ENCODE assay signal across 19 cellular contexts in genomic region chr5:140391312-140391711, GRCh38. TPM values are rescaled to one million over a fixed set of nuclear protein-coding genes. Genes with fewer than 3 reads are reported as not detected.
DNase-seq lines count a peak whose midpoint lies in the region; ATAC-seq and TF ChIP-seq lines count a peak whose summit lies in the region.
"Had no signal": no experiment of that assay in that cellular context is flagged by ENCODE, and none has a peak within 500 bp of the region (broad histone marks: within the 10 kb centered on the region; RNA-seq: fewer than 3 reads in every experiment).

No MANE protein-coding gene starts in this region.

- no peak overlapping the region for H3K56ac ChIP-seq in IMR-90 (ENCODE audit: extremely low read depth, insufficient read depth, low read length)

- no peak overlapping the region for H3K4ac ChIP-seq in IMR-90 (ENCODE audit: low read depth, low read length)

- H2BK5ac ChIP-seq in IMR-90 (ENCODE audit: low read depth, low read length, poor library complexity, severe bottlenecking) = no peak overlapping the region

- H3K9me3 ChIP-seq in IMR-90 (ENCODE audit: control insufficient read depth, insufficient read depth, low read length) (no peaks in the 10 kb centered on the region), left lung (no peaks in the 10 kb centered on the region)

- no peak for TF ChIP-seq CTCF in AG09309 (IDR thresholded peaks at IDR 0.05; ENCODE audit: control insufficient read depth, insufficient read depth, low read depth, low read length, missing control alignments)
- TF ChIP-seq CTCF in IMR-90 (conservative IDR thresholded peaks at IDR 0.05; ENCODE audit: low read depth, low read length) = no peak
- no peak for TF ChIP-seq CTCF in cardiac fibroblast (IDR thresholded peaks at IDR 0.05; ENCODE audit: low read depth, low read length)
- no peak for TF ChIP-seq CTCF in left lung (IDR thresholded peaks at IDR 0.05)

- H3K4me3 ChIP-seq in AG09309 (ENCODE audit: control insufficient read depth, low read depth, low read length) (no peak overlapping the region), IMR-90 (ENCODE audit: insufficient read depth, low read depth, low read length) (no peak overlapping the region), cardiac fibroblast (replicated peaks in 1 of 2; ENCODE audit: low read depth in 2 of 2, low read length in 2 of 2) (no peak overlapping the region), left lung (no peak overlapping the region)

- H2BK15ac ChIP-seq in IMR-90 (ENCODE audit: low read depth, low read length) = no peak overlapping the region

- H3K36me3 ChIP-seq in IMR-90 (ENCODE audit: control insufficient read depth, insufficient read depth, low read length) (no peaks in the 10 kb centered on the region), left lung (peaks cover 0 to 7% of the 10 kb centered on the region in 2 donors)
- H3K36me3 ChIP-seq: brain microvascular endothelial cell had no signal

- H3K27me3 ChIP-seq in IMR-90 (ENCODE audit: control insufficient read depth, insufficient read depth, low read length) = no peaks in the 10 kb centered on the region
- H3K27me3 ChIP-seq in left lung = no peaks in the 10 kb centered on the region
- H3K27me3 ChIP-seq: brain microvascular endothelial cell, foreskin keratinocyte had no signal

- H2AFZ ChIP-seq in IMR-90 (replicated peaks; ENCODE audit: low read length, poor library complexity) = no peak overlapping the region

- WGBS in IMR-90 (ENCODE audit: extremely low coverage in 2 of 2, insufficient read length in 1 of 2), 2 experiments = no CpG with 5 or more reads among the region's 1 CpG

- no peak overlapping the region for H3K14ac ChIP-seq in IMR-90 (replicated peaks; ENCODE audit: low read depth, low read length)

- no peak overlapping the region for H2AK5ac ChIP-seq in IMR-90 (ENCODE audit: low read depth, low read length)

- no peak overlapping the region for H4K8ac ChIP-seq in IMR-90 (ENCODE audit: low read depth in 2 of 2, low read length in 2 of 2)

- H4K20me1 ChIP-seq in IMR-90 (ENCODE audit: insufficient read depth, low read length) = no peaks in the 10 kb centered on the region

- H3K4me2 ChIP-seq in IMR-90 (ENCODE audit: low read depth, low read length) = no peak overlapping the region
- H3K4me2 ChIP-seq: KMS-11 had no signal

- no peak overlapping the region for H2BK20ac ChIP-seq in IMR-90 (ENCODE audit: low read depth, low read length)

- POLR2A ChIA-PET in IMR-90 (lab: Charles Lee; ENCODE audit: unreplicated experiment) = no interaction called here

- CTCF ChIA-PET in IMR-90 (lab: Yijun Ruan, JAX) = no interaction called here

- ATAC-seq in IMR-90 (ENCODE audit: low read depth) = no peak; the same call in 1 of the 2 replicates
- peak; percentile 74 for ATAC-seq in left lung
- ATAC-seq: foreskin keratinocyte, sciatic nerve had no signal

- no peak overlapping the region for H3K23ac ChIP-seq in IMR-90 (ENCODE audit: low read depth, low read length)

- no peaks in the 10 kb centered on the region for H3K79me1 ChIP-seq in IMR-90 (ENCODE audit: low read depth in 1 of 2, low read length in 2 of 2)

- no peak for TF ChIP-seq POLR2A in IMR-90 (IDR thresholded peaks at IDR 0.05; ENCODE audit: low read depth, low read length)

- no peak overlapping the region for H2BK120ac ChIP-seq in IMR-90 (ENCODE audit: low read depth, low read length)

- H4K5ac ChIP-seq in IMR-90 (ENCODE audit: low read depth, low read length) = no peak overlapping the region

- H3K9me1 ChIP-seq in IMR-90 (ENCODE audit: insufficient read depth, low read length) = no peaks in the 10 kb centered on the region

- H3K4me1 ChIP-seq in IMR-90 (ENCODE audit: control insufficient read depth, insufficient read depth, low read length) = no peaks in the 10 kb centered on the region
- H3K4me1 ChIP-seq in left lung = no peaks in the 10 kb centered on the region
- H3K4me1 ChIP-seq: foreskin keratinocyte had no signal

- dilution Hi-C loops in IMR-90 (cut with HindIII; ENCODE audit: low sequenced_read_pairs, unreplicated experiment) = no loop called here

- H4K91ac ChIP-seq in IMR-90 (ENCODE audit: insufficient read depth, low read depth, low read length) = no peak overlapping the region

- H3K27ac ChIP-seq in IMR-90 (ENCODE audit: insufficient read depth, low read length) (no peak overlapping the region), left lung (peak overlapping the region in 1 of 2 donors; percentile 56)
- H3K27ac ChIP-seq: brain microvascular endothelial cell, foreskin keratinocyte, KMS-11, RWPE1 had no signal

- intact Hi-C loops in IMR-90 (cut with micrococcal nuclease) (no loop called here), left lung (cut with DNase I) (no loop called here)

- no peak overlapping the region for H3K18ac ChIP-seq in IMR-90 (ENCODE audit: low read depth, low read length)

- H2AK9ac ChIP-seq in IMR-90 (replicated peaks; ENCODE audit: low read depth, low read length, poor library complexity) = no peak overlapping the region

- H3K9ac ChIP-seq in IMR-90 (ENCODE audit: low read depth, low read length) = no peak overlapping the region
- H3K9ac ChIP-seq: KMS-11 had no signal

- BruUV-seq in IMR-90 (replicated peaks; lab: Mats Ljungman, UMichigan) = no TSS peak

- in situ Hi-C loops in IMR-90 (cut with MboI; ENCODE audit: low sequenced_read_pairs) = no loop called here

- TF ChIP-seq RAD21 in IMR-90 (IDR thresholded peaks at IDR 0.05; ENCODE audit: low read length) = no peak

- DNase-seq in AG09309 (ENCODE audit: low read depth) (peak; percentile 29), IMR-90 (no peak), cardiac fibroblast (ENCODE audit: low read depth in 2 of 2) (peak; percentile 52 to 54), left lung (no peak), glomerular visceral epithelial cell (ENCODE audit: extremely low spot score) (no peak), GM19238 (ENCODE audit: insufficient read length, low spot score) (no peak)
- no peak for DNase-seq in central memory CD4-positive, alpha-beta T cell
- DNase-seq in activated CD4-positive, alpha-beta T cell treated with anti-CD3 and anti-CD28 coated beads, Interleukin-2, amount 50 U/mL, for 4 hours = no peak
- DNase-seq: activated CD4-positive, alpha-beta T cell treated with anti-CD3 and anti-CD28 coated beads, Interleukin-2, amount 50 U/mL, for 48 hours; activated T-cell treated with anti-CD3 and anti-CD28 coated beads, Interleukin-2, amount 50 U/mL, for 1 hour; brain microvascular endothelial cell; effector CD4-positive, alpha-beta T cell; GF-D8; NCI-H1417 treated with DMSO at 0.1 percent for 48 hours; substantia nigra had no signal

TF ChIP-seq in IMR-90, 13 proteins besides CTCF, POLR2A, EP300 and RAD21:
- peak; percentile 29; the same call in 1 of the 2 replicates for TF ChIP-seq CEBPB (IDR thresholded peaks at IDR 0.05; ENCODE audit: low read depth, low read length)
- no peak for TF ChIP-seq MXI1 (IDR thresholded peaks at IDR 0.05; ENCODE audit: borderline replicate concordance, low read depth, low read length)

RNA-seq across cellular contexts. Expression of gene ANKHD1, which starts 10.3 kb away (rescaled TPM):
- total RNA-seq in IMR-90 (2012; rRNA removed) (36.7 and 46.4 TPM in 2 replicates), left lung (100 to 1,000 TPM; 104 to 136 TPM)
- polyA plus RNA-seq in IMR-90 (2012; rRNA removed) = 29.1 and 32.1 TPM in 2 replicates
- 10.5 and 11.1 TPM in 2 replicates for polyA plus RNA-seq in IMR-90 (2012; cell fraction: cytosol; rRNA removed)
- 33.6 and 94.7 TPM in 2 replicates for polyA plus RNA-seq in IMR-90 (2012; cell fraction: nucleus; rRNA removed; ENCODE audit: low replicate concordance)

RNA-seq across cellular contexts. Expression of gene SLC4A9, which starts 31.3 kb away (rescaled TPM):
- total RNA-seq in IMR-90 (2012; rRNA removed) (not detected in 2 replicates), left lung (not detected)
- polyA plus RNA-seq in IMR-90 (2012; rRNA removed) = not detected in 2 replicates
- not detected in 2 replicates for polyA plus RNA-seq in IMR-90 (2012; cell fraction: cytosol; rRNA removed)
- 0.05 and 0.19 TPM in 2 replicates for polyA plus RNA-seq in IMR-90 (2012; cell fraction: nucleus; rRNA removed; ENCODE audit: low replicate concordance)

RNA-seq across cellular contexts. Expression of gene HBEGF, which starts 44.9 kb away (rescaled TPM):
- total RNA-seq in IMR-90 (2012; rRNA removed) (18.8 and 26.9 TPM in 2 replicates), left lung (10 to 100 TPM; 18.1 to 33.8 TPM)
- 36.1 and 48.7 TPM in 2 replicates for polyA plus RNA-seq in IMR-90 (2012; rRNA removed)
- polyA plus RNA-seq in IMR-90 (2012; cell fraction: cytosol; rRNA removed) = 31.0 and 54.1 TPM in 2 replicates
- polyA plus RNA-seq in IMR-90 (2012; cell fraction: nucleus; rRNA removed; ENCODE audit: low replicate concordance) = 41.9 and 95.5 TPM in 2 replicates

Comparison
In these comparisons a context has a peak if more than half of its experiments do, and no peak if none do; other contexts are left out.
1. DNase-seq: peak in AG09309 (single experiment) and cardiac fibroblast (2 of 2); none in IMR-90 (single experiment), left lung (0 of 2), glomerular visceral epithelial cell (single experiment), central memory CD4-positive, alpha-beta T cell (single experiment), activated CD4-positive, alpha-beta T cell treated with anti-CD3 and anti-CD28 coated beads, Interleukin-2, amount 50 U/mL, for 4 hours (0 of 2) and GM19238 (single experiment).